ENCODE assay signal across 8 cellular contexts in genomic region chr12:116381744-116382455, GRCh38.
DNase-seq lines count a peak whose midpoint lies in the region.
"Had no signal": no experiment of that assay in that cellular context is flagged by ENCODE, and none has a peak within 500 bp of the region (broad histone marks: within the 10 kb centered on the region; RNA-seq: fewer than 3 reads in every experiment).

No MANE protein-coding gene starts in this region.

- intact Hi-C loops in activated CD4-positive, alpha-beta T cell treated with anti-CD3 and anti-CD28 coated beads, Interleukin-2, amount 10 ng/mL, durations not matched to agents 24 days and 14 days (cut with micrococcal nuclease): no loop called here

- H3K36me3 Mint-ChIP-seq in activated CD4-positive, alpha-beta T cell treated with anti-CD3 and anti-CD28 coated beads, Interleukin-2, amount 10 ng/mL, durations not matched to agents 24 days and 14 days (ENCODE audit: low read depth): no peaks in the 10 kb centered on the region
- H3K36me3 Mint-ChIP-seq in activated naive CD8-positive, alpha-beta T cell treated with anti-CD3 and anti-CD28 coated beads for 36 hours: no peaks in the 10 kb centered on the region

- no peaks in the 10 kb centered on the region for H3K9me3 Mint-ChIP-seq in activated CD4-positive, alpha-beta T cell treated with anti-CD3 and anti-CD28 coated beads, Interleukin-2, amount 10 ng/mL, durations not matched to agents 24 days and 14 days
- H3K9me3 Mint-ChIP-seq in activated naive CD8-positive, alpha-beta T cell treated with anti-CD3 and anti-CD28 coated beads for 36 hours: no peaks in the 10 kb centered on the region

- peaks cover 4% of the 10 kb centered on the region for H3K27me3 Mint-ChIP-seq in activated CD4-positive, alpha-beta T cell treated with anti-CD3 and anti-CD28 coated beads, Interleukin-2, amount 10 ng/mL, durations not matched to agents 24 days and 14 days
- H3K27me3 Mint-ChIP-seq in activated naive CD8-positive, alpha-beta T cell treated with anti-CD3 and anti-CD28 coated beads for 36 hours: no peaks in the 10 kb centered on the region

- peaks cover 2% of the 10 kb centered on the region for H3K4me1 Mint-ChIP-seq in activated CD4-positive, alpha-beta T cell treated with anti-CD3 and anti-CD28 coated beads, Interleukin-2, amount 10 ng/mL, durations not matched to agents 24 days and 14 days
- peaks cover 10% of the 10 kb centered on the region for H3K4me1 Mint-ChIP-seq in activated naive CD8-positive, alpha-beta T cell treated with anti-CD3 and anti-CD28 coated beads for 36 hours

- no peak overlapping the region for H3K27ac Mint-ChIP-seq in activated CD4-positive, alpha-beta T cell treated with anti-CD3 and anti-CD28 coated beads, Interleukin-2, amount 10 ng/mL, durations not matched to agents 24 days and 14 days
- no peak overlapping the region for H3K27ac Mint-ChIP-seq in activated naive CD8-positive, alpha-beta T cell treated with anti-CD3 and anti-CD28 coated beads for 36 hours

- peak; percentile 96 for DNase-seq in HCEC 1CT
- peak; percentile 95 for DNase-seq in amniotic epithelial cell (ENCODE audit: low read depth)
- DNase-seq in iPS DF 19.7 (ENCODE audit: low read depth, low spot score): peak; percentile 71
- DNase-seq in stromal cell of bone marrow (ENCODE audit: low read depth): peak; percentile 94
- DNase-seq in activated CD4-positive, alpha-beta T cell treated with anti-CD3 and anti-CD28 coated beads, Interleukin-2, amount 10 ng/mL, durations not matched to agents 24 days and 14 days: no peak
- DNase-seq in NCI-H1092 treated with DMSO at 0.1 percent for 48 hours (lab: John Stamatoyannopoulos, UW): no peak
- no peak for DNase-seq in activated naive CD8-positive, alpha-beta T cell treated with anti-CD3 and anti-CD28 coated beads for 36 hours
- DNase-seq: NCI-H446 had no signal

- H3K4me3 Mint-ChIP-seq in activated CD4-positive, alpha-beta T cell treated with anti-CD3 and anti-CD28 coated beads, Interleukin-2, amount 10 ng/mL, durations not matched to agents 24 days and 14 days: no peak overlapping the region
- H3K4me3 Mint-ChIP-seq in activated naive CD8-positive, alpha-beta T cell treated with anti-CD3 and anti-CD28 coated beads for 36 hours: no peak overlapping the region

Comparison
In these comparisons a context has a peak if more than half of its experiments do, and no peak if none do; other contexts are left out.
1. DNase-seq: peak in HCEC 1CT (single experiment), amniotic epithelial cell (single experiment), iPS DF 19.7 (single experiment) and stromal cell of bone marrow (single experiment); none in activated CD4-positive, alpha-beta T cell treated with anti-CD3 and anti-CD28 coated beads, Interleukin-2, amount 10 ng/mL, durations not matched to agents 24 days and 14 days (single experiment), NCI-H1092 treated with DMSO at 0.1 percent for 48 hours (single experiment) and activated naive CD8-positive, alpha-beta T cell treated with anti-CD3 and anti-CD28 coated beads for 36 hours (single experiment).